ENCODE assay signal across 26 cellular contexts in genomic region chr6:83870649-83871048, GRCh38. TPM values are rescaled to one million over a fixed set of nuclear protein-coding genes. Genes with fewer than 3 reads are reported as not detected.
DNase-seq lines count a peak whose midpoint lies in the region; ATAC-seq, FAIRE-seq and TF ChIP-seq lines count a peak whose summit lies in the region.
"Had no signal": no experiment of that assay in that cellular context is flagged by ENCODE, and none has a peak within 500 bp of the region (broad histone marks: within the 10 kb centered on the region; RNA-seq: fewer than 3 reads in every experiment).

No MANE protein-coding gene starts in this region.

- TF ChIP-seq CTCF in dorsolateral prefrontal cortex (IDR thresholded peaks at IDR 0.05 in 54 of 56, conservative IDR thresholded peaks at IDR 0.05 in 2 of 56; ENCODE audit: low read depth in 1 of 56, partially characterized antibody in 56 of 56) (no peak), HepG2 (CRISPR knock-in tag; IDR thresholded peaks at IDR 0.05) (no peak), colonic mucosa (IDR thresholded peaks at IDR 0.05) (no peak)

- no peak for ATAC-seq in HepG2
- ATAC-seq in GM18502 (IDR thresholded peaks at IDR 0.05; ENCODE audit: poor library complexity, unreplicated experiment) = no peak
- ATAC-seq: A549; CD8-positive, alpha-beta T cell had no signal

- 84% methylated on average over 4 of the region's 4 CpGs for WGBS in HepG2 (ENCODE audit: low lambda C conversion rate)

- H3K4me3 ChIP-seq in dorsolateral prefrontal cortex = peak overlapping the region in 9 of 59 donors; percentile 7 to 30 (median 19)
- no peak overlapping the region for H3K4me3 ChIP-seq in HepG2 (replicated peaks in 1 of 3; ENCODE audit: insufficient read depth in 1 of 3, low read depth in 2 of 3, low read length in 3 of 3)
- no peak overlapping the region for H3K4me3 ChIP-seq in colonic mucosa
- H3K4me3 ChIP-seq: A549, GM23248 had no signal

- no peaks in the 10 kb centered on the region for H3K27me3 ChIP-seq in dorsolateral prefrontal cortex
- no peaks in the 10 kb centered on the region for H3K27me3 ChIP-seq in HepG2 (ENCODE audit: control insufficient read depth in 1 of 2, insufficient read depth in 2 of 2, low read length in 2 of 2)
- H3K27me3 ChIP-seq in colonic mucosa = no peaks in the 10 kb centered on the region

- H3K27ac ChIP-seq in dorsolateral prefrontal cortex (peak overlapping the region in 55 of 59 donors; percentile 5 to 86 (median 73)), HepG2 (ENCODE audit: extremely low read length, insufficient read depth, low read length) (no peak overlapping the region), colonic mucosa (no peak overlapping the region)
- H3K27ac ChIP-seq: A549, GM23248 had no signal

- H3K36me3 ChIP-seq in HepG2 (replicated peaks in 1 of 2; ENCODE audit: control insufficient read depth in 1 of 2, insufficient read depth in 2 of 2, low read length in 2 of 2) (peaks cover 0 to 11% of the 10 kb centered on the region in 2 experiments; a peak in 1 of 5 replicates), colonic mucosa (no peaks in the 10 kb centered on the region)

- no TSS peak for BruUV-seq in HepG2 (replicated peaks; lab: Mats Ljungman, UMichigan)

- no peak overlapping the region for H3K9ac ChIP-seq in HepG2 (ENCODE audit: insufficient read depth, low read depth, low read length)
- no peak overlapping the region for H3K9ac ChIP-seq in colonic mucosa (ENCODE audit: low read depth in 2 of 2, low read length in 2 of 2)
- H3K9ac ChIP-seq: GM23248 had no signal

- H3K79me2 ChIP-seq in HepG2 (ENCODE audit: insufficient read depth, low read length) = no peaks in the 10 kb centered on the region

- H3K4me2 ChIP-seq in HepG2 (ENCODE audit: low read depth, low read length) = no peak overlapping the region
- H3K4me2 ChIP-seq: A549 had no signal

- CTCF ChIA-PET in HepG2 (lab: Yijun Ruan, JAX; ENCODE audit: low intra/inter-chr PET ratio, low total read pairs) = no interaction called here

- in situ Hi-C loops in SK-MEL-5 (cut with HindIII; ENCODE audit: low pct_unique_long_range_greater_than_20kb, low sequenced_read_pairs) = no loop called here
- in situ Hi-C loops in HepG2 (cut with HindIII; ENCODE audit: extremely low pct_ligation_motif_present, low pct_unique_long_range_greater_than_20kb) = no loop called here

- DNase-seq in SK-MEL-5 (ENCODE audit: low read depth, low spot score) = peak; percentile 6
- no peak for DNase-seq in dorsolateral prefrontal cortex
- peak; percentile 16 for DNase-seq in HepG2 (ENCODE audit: low spot score)
- DNase-seq in pons (ENCODE audit: low spot score) = peak; percentile 84
- DNase-seq in GM03348 (ENCODE audit: low spot score) = no peak
- no peak for DNase-seq in GF-D8 (lab: John Stamatoyannopoulos, UW)
- no peak for DNase-seq in colonic mucosa
- DNase-seq: 8988T; ACHN; AML-193; C1 segment of cervical spinal cord; Caco-2; CD4-positive, CD25-positive, alpha-beta regulatory T cell; CD8-positive, alpha-beta T cell; DMS153; DND-41; GM23248; H7; HCEC 1CT had no signal

- H2AFZ ChIP-seq in HepG2 (ENCODE audit: low read length) = no peak overlapping the region
- H2AFZ ChIP-seq: GM23248 had no signal

- no peak for TF ChIP-seq RAD21 in HepG2 (CRISPR knock-in tag; IDR thresholded peaks at IDR 0.05)

- H3K4me1 ChIP-seq in HepG2 (ENCODE audit: insufficient read depth, low read length) = no peaks in the 10 kb centered on the region
- H3K4me1 ChIP-seq in colonic mucosa = no peaks in the 10 kb centered on the region
- H3K4me1 ChIP-seq: Caco-2 had no signal

- H4K20me1 ChIP-seq in HepG2 (ENCODE audit: insufficient read depth, low read length) = no peaks in the 10 kb centered on the region

- FAIRE-seq in HepG2 (lab: Jason Lieb, UNC) = no peak
- FAIRE-seq: A549, G401.6, GM12891, GM19239, H1 had no signal

- intact Hi-C loops in dorsolateral prefrontal cortex (cut with DNase I) (no loop called here), HepG2 (cut with micrococcal nuclease; ENCODE audit: unreplicated experiment) (no loop called here), colonic mucosa (cut with DNase I) (no loop called here)

- no peak for TF ChIP-seq EP300 in HepG2 (IDR thresholded peaks at IDR 0.05; ENCODE audit: low read depth in 2 of 2, low read length in 2 of 2)
- TF ChIP-seq EP300 in HepG2 (CRISPR knock-in tag; IDR thresholded peaks at IDR 0.05; ENCODE audit: borderline replicate concordance) = no peak

- no peak for TF ChIP-seq POLR2A in HepG2 (IDR thresholded peaks at IDR 0.05; ENCODE audit: insufficient read depth in 1 of 2, low read depth in 2 of 2, low read length in 2 of 2)

- H3K9me3 ChIP-seq in HepG2 (ENCODE audit: low read length) = no peaks in the 10 kb centered on the region
- no peaks in the 10 kb centered on the region for H3K9me3 ChIP-seq in colonic mucosa
- H3K9me3 ChIP-seq: A549 had no signal

- POLR2A ChIA-PET in HepG2 (lab: Yijun Ruan, JAX) = no interaction called here

TF ChIP-seq in HepG2, 621 proteins besides CTCF, POLR2A, EP300 and RAD21 (continues in another document):
- no peak for TF ChIP-seq NR2C2 (CRISPR knock-in tag; IDR thresholded peaks at IDR 0.05; ENCODE audit: borderline replicate concordance)
- TF ChIP-seq, protein P1, sequence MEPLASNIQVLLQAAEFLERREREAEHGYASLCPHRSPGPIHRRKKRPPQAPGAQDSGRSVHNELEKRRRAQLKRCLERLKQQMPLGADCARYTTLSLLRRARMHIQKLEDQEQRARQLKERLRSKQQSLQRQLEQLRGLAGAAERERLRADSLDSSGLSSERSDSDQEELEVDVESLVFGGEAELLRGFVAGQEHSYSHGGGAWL (CRISPR knock-in tag; IDR thresholded peaks at IDR 0.05) = no peak
- no peak for TF ChIP-seq KDM2A (CRISPR knock-in tag; IDR thresholded peaks at IDR 0.05; ENCODE audit: borderline replicate concordance, low read depth)
- no peak for TF ChIP-seq SALL1 (CRISPR knock-in tag; IDR thresholded peaks at IDR 0.05)
- no peak for TF ChIP-seq EED (CRISPR knock-in tag; IDR thresholded peaks at IDR 0.05)

RNA-seq across cellular contexts. Expression of gene CYB5R4, which starts 11.2 kb away (rescaled TPM):
- 14.5 and 16.5 TPM in 2 replicates for total RNA-seq in SK-MEL-5 (2014; rRNA removed; shearing (Covaris generic))
- 3.5 and 11.6 TPM in 2 replicates for polyA plus RNA-seq in SK-MEL-5 (2015; cell fraction: cytosol; rRNA removed)
- 3.6 and 8.7 TPM in 2 replicates for polyA plus RNA-seq in SK-MEL-5 (2015; cell fraction: nucleus; rRNA removed)
- 10 to 100 TPM in 119 of 120 experiments, 1 to 10 TPM in 1; 8.4 to 26.5 (median 18.4) TPM for total RNA-seq in dorsolateral prefrontal cortex
- 26.1 and 37.7 TPM in 2 replicates for total RNA-seq in HepG2 (2016; rRNA removed; fragmentation: Illumina TruSeq; extraction: Trizol)
- 11.7 and 12.3 TPM in 2 replicates for total RNA-seq in HepG2 (2016; cell fraction: cytosol; rRNA removed; fragmentation: Illumina TruSeq; extraction: Trizol; ENCODE audit: low read depth)
- total RNA-seq in HepG2 (2016; cell fraction: insoluble cytoplasmic fraction; rRNA removed; fragmentation: Illumina TruSeq; extraction: Trizol) = 24.4 and 42.6 TPM in 2 replicates
- 39.7 and 40.4 TPM in 2 replicates for total RNA-seq in HepG2 (2016; cell fraction: membrane; rRNA removed; fragmentation: Illumina TruSeq; extraction: Trizol)
- 15.5 and 17.1 TPM in 2 replicates for total RNA-seq in HepG2 (2016; cell fraction: nucleus; rRNA removed; fragmentation: Illumina TruSeq; extraction: Trizol)
- 2.8 and 5.3 TPM in 2 replicates for polyA plus RNA-seq in HepG2 (2011; rRNA removed)
- 1.2 and 1.7 TPM in 2 replicates for polyA plus RNA-seq in HepG2 (2011; cell fraction: cytosol; rRNA removed)
- 0.66 and 0.99 TPM in 2 replicates for polyA plus RNA-seq in HepG2 (2011; cell fraction: nucleus; rRNA removed)
- 5.0 and 5.5 TPM in 2 replicates for polyA plus RNA-seq in HepG2 (2012)
- 15.2 and 17.6 TPM in 2 replicates for polyA plus RNA-seq in HepG2 (2016; cell fraction: cytosol; fragmentation: Illumina TruSeq; extraction: Trizol; ENCODE audit: low read depth)
- 27.8 and 32.3 TPM in 2 replicates for polyA plus RNA-seq in HepG2 (2016; cell fraction: insoluble cytoplasmic fraction; fragmentation: Illumina TruSeq; extraction: Trizol; ENCODE audit: low read depth)
- 24.9 and 25.9 TPM in 2 replicates for polyA plus RNA-seq in HepG2 (2016; cell fraction: membrane; fragmentation: Illumina TruSeq; extraction: Trizol; ENCODE audit: low read depth)
- polyA plus RNA-seq in HepG2 (2016; cell fraction: nucleus; fragmentation: Illumina TruSeq; extraction: Trizol; ENCODE audit: insufficient read depth, low read depth) = 9.3 and 11.2 TPM in 2 replicates
- polyA minus RNA-seq in HepG2 (2011; rRNA and poly(A)+ RNA removed; ENCODE audit: low replicate concordance) = 0.96 and 2.3 TPM in 2 replicates
- 1.2 and 3.7 TPM in 2 replicates for polyA minus RNA-seq in HepG2 (2011; cell fraction: cytosol; rRNA and poly(A)+ RNA removed)
- 8.0 and 11.4 TPM in 2 replicates for polyA minus RNA-seq in HepG2 (2011; cell fraction: nucleus; rRNA and poly(A)+ RNA removed)
- 10 to 100 TPM; 25.4 to 35.4 TPM for total RNA-seq in colonic mucosa

RNA-seq across cellular contexts. Expression of gene RIPPLY2, which starts 17.5 kb away (rescaled TPM):
- 3.8 and 4.5 TPM in 2 replicates for total RNA-seq in SK-MEL-5 (2014; rRNA removed; shearing (Covaris generic))
- polyA plus RNA-seq in SK-MEL-5 (2015; cell fraction: cytosol; rRNA removed) = 0.39 and 0.65 TPM in 2 replicates
- polyA plus RNA-seq in SK-MEL-5 (2015; cell fraction: nucleus; rRNA removed) = 2.0 and 4.5 TPM in 2 replicates
- 10 to 100 TPM in 115 of 120 experiments, 1 to 10 TPM in 5; 6.4 to 27.6 (median 16.4) TPM for total RNA-seq in dorsolateral prefrontal cortex
- total RNA-seq in HepG2 (2016; rRNA removed; fragmentation: Illumina TruSeq; extraction: Trizol) = not detected in 2 replicates
- total RNA-seq in HepG2 (2016; cell fraction: cytosol; rRNA removed; fragmentation: Illumina TruSeq; extraction: Trizol; ENCODE audit: low read depth) = not detected in 2 replicates
- total RNA-seq in HepG2 (2016; cell fraction: insoluble cytoplasmic fraction; rRNA removed; fragmentation: Illumina TruSeq; extraction: Trizol) = not detected in 2 replicates
- not detected in 2 replicates for total RNA-seq in HepG2 (2016; cell fraction: membrane; rRNA removed; fragmentation: Illumina TruSeq; extraction: Trizol)
- not detected in 2 replicates for total RNA-seq in HepG2 (2016; cell fraction: nucleus; rRNA removed; fragmentation: Illumina TruSeq; extraction: Trizol)
- not detected in 2 replicates for polyA plus RNA-seq in HepG2 (2011; rRNA removed)
- not detected in 2 replicates for polyA plus RNA-seq in HepG2 (2011; cell fraction: cytosol; rRNA removed)
- not detected in 2 replicates for polyA plus RNA-seq in HepG2 (2011; cell fraction: nucleus; rRNA removed)
- not detected in 2 replicates for polyA plus RNA-seq in HepG2 (2012)
- not detected in 2 replicates for polyA plus RNA-seq in HepG2 (2016; cell fraction: cytosol; fragmentation: Illumina TruSeq; extraction: Trizol; ENCODE audit: low read depth)
- polyA plus RNA-seq in HepG2 (2016; cell fraction: insoluble cytoplasmic fraction; fragmentation: Illumina TruSeq; extraction: Trizol; ENCODE audit: low read depth) = not detected in 2 replicates
- polyA plus RNA-seq in HepG2 (2016; cell fraction: membrane; fragmentation: Illumina TruSeq; extraction: Trizol; ENCODE audit: low read depth) = not detected in 2 replicates
- polyA plus RNA-seq in HepG2 (2016; cell fraction: nucleus; fragmentation: Illumina TruSeq; extraction: Trizol; ENCODE audit: insufficient read depth, low read depth) = not detected in 2 replicates
- polyA minus RNA-seq in HepG2 (2011; rRNA and poly(A)+ RNA removed; ENCODE audit: low replicate concordance) = not detected in 2 replicates
- polyA minus RNA-seq in HepG2 (2011; cell fraction: cytosol; rRNA and poly(A)+ RNA removed) = not detected in 2 replicates
- not detected in 2 replicates for polyA minus RNA-seq in HepG2 (2011; cell fraction: nucleus; rRNA and poly(A)+ RNA removed)
- total RNA-seq in colonic mucosa = not detected
- total RNA-seq: Caco-2; CD4-positive, CD25-positive, alpha-beta regulatory T cell; CD8-positive, alpha-beta T cell; GM23248 had no signal
- polyA plus RNA-seq: BJ; CD4-positive, CD25-positive, alpha-beta regulatory T cell; GM23248 had no signal

Comparison
In these comparisons a context has a peak if more than half of its experiments do, and no peak if none do; other contexts are left out.
1. DNase-seq: peak in SK-MEL-5 (single experiment), HepG2 (single experiment) and pons (single experiment); none in dorsolateral prefrontal cortex (0 of 10), GM03348 (single experiment), GF-D8 (single experiment) and colonic mucosa (single experiment).
2. H3K27ac ChIP-seq: peak in dorsolateral prefrontal cortex (55 of 59); none in HepG2 (single experiment) and colonic mucosa (single experiment).